27 cellular contexts compared by ENCODE assay signal in genomic region chr2:8168876-8169275, GRCh38.
DNase-seq lines count a peak whose midpoint lies in the region; ATAC-seq, FAIRE-seq and TF ChIP-seq lines count a peak whose summit lies in the region.
"Had no signal": no experiment of that assay in that cellular context is flagged by ENCODE, and none has a peak within 500 bp of the region (broad histone marks: within the 10 kb centered on the region; RNA-seq: fewer than 3 reads in every experiment).

No MANE protein-coding gene starts in this region.

- no peak overlapping the region for H3K27ac Mint-ChIP-seq in astrocyte (ENCODE audit: unreplicated experiment)
- peak overlapping the region; percentile 78 to 85 for H3K27ac Mint-ChIP-seq in natural killer cell
- H3K27ac Mint-ChIP-seq in stimulated activated memory B cell treated with anti-CD40 and anti-IgM and Interleukin-4, amounts not matched to agents 10 μg/mL and 1 μg/mL and 100 μg/mL, for 72 hours = no peak overlapping the region
- H3K27ac Mint-ChIP-seq: activated naive CD4-positive, alpha-beta T cell treated with anti-CD3 and anti-CD28 coated beads, Interleukin-2, amount 10 ng/mL, durations not matched to agents 7 days and 5 days; dendritic cell treated with granulocyte-macrophage colony-stimulating factor and Interleukin-4, amounts not matched to agents 40 ng/mL and 50 ng/mL, for 4 days had no signal

- H3K27me3 Mint-ChIP-seq in astrocyte (ENCODE audit: low read depth, unreplicated experiment) (peaks cover 8% of the 10 kb centered on the region), natural killer cell (ENCODE audit: low read depth in 2 of 2) (no peaks in the 10 kb centered on the region)
- peaks cover 17% of the 10 kb centered on the region for H3K27me3 Mint-ChIP-seq in stimulated activated memory B cell treated with anti-CD40 and anti-IgM and Interleukin-4, amounts not matched to agents 10 μg/mL and 1 μg/mL and 100 μg/mL, for 72 hours
- H3K27me3 Mint-ChIP-seq: dendritic cell treated with granulocyte-macrophage colony-stimulating factor and Interleukin-4, amounts not matched to agents 40 ng/mL and 50 ng/mL, for 4 days had no signal

- H3K4me3 Mint-ChIP-seq in astrocyte (ENCODE audit: unreplicated experiment) (no peak overlapping the region), natural killer cell (peak overlapping the region; percentile 64)
- H3K4me3 Mint-ChIP-seq in stimulated activated memory B cell treated with anti-CD40 and anti-IgM and Interleukin-4, amounts not matched to agents 10 μg/mL and 1 μg/mL and 100 μg/mL, for 72 hours = no peak overlapping the region
- H3K4me3 Mint-ChIP-seq: activated naive CD4-positive, alpha-beta T cell treated with anti-CD3 and anti-CD28 coated beads, Interleukin-2, amount 10 ng/mL, durations not matched to agents 7 days and 5 days; dendritic cell treated with granulocyte-macrophage colony-stimulating factor and Interleukin-4, amounts not matched to agents 40 ng/mL and 50 ng/mL, for 4 days had no signal

- TF ChIP-seq RAD21 in HepG2 (CRISPR knock-in tag; IDR thresholded peaks at IDR 0.05) = no peak

- H4K20me1 ChIP-seq in HepG2 (ENCODE audit: insufficient read depth, low read length) (no peaks in the 10 kb centered on the region), astrocyte (ENCODE audit: insufficient read depth, low read length) (no peaks in the 10 kb centered on the region)

- intact Hi-C loops in HepG2 (cut with micrococcal nuclease; ENCODE audit: unreplicated experiment) (no loop called here), right lobe of liver (cut with DNase I) (no loop called here), natural killer cell (cut with micrococcal nuclease) (loop anchor here (5.0 kb wide), 1 partner anchor 513 kb away; the partner anchor contains the start of gene ID2), colonic mucosa (cut with DNase I) (no loop called here), spleen (cut with DNase I; ENCODE audit: low total_unique reads) (no loop called here)

- no peaks in the 10 kb centered on the region for H3K79me2 ChIP-seq in HepG2 (ENCODE audit: insufficient read depth, low read length)
- H3K79me2 ChIP-seq in astrocyte (ENCODE audit: insufficient read depth, low read length) = no peaks in the 10 kb centered on the region

- CTCF ChIA-PET in HepG2 (lab: Yijun Ruan, JAX; ENCODE audit: low intra/inter-chr PET ratio, low total read pairs) = no interaction called here

- no peak for TF ChIP-seq CTCF in HepG2 (CRISPR knock-in tag; IDR thresholded peaks at IDR 0.05)
- TF ChIP-seq CTCF in right lobe of liver (IDR thresholded peaks at IDR 0.05) = no peak
- TF ChIP-seq CTCF in astrocyte (IDR thresholded peaks at IDR 0.05; ENCODE audit: insufficient read depth, low read depth, low read length) = no peak
- TF ChIP-seq CTCF in natural killer cell (IDR thresholded peaks at IDR 0.05) = no peak
- no peak for TF ChIP-seq CTCF in colonic mucosa (IDR thresholded peaks at IDR 0.05)
- TF ChIP-seq CTCF in spleen (IDR thresholded peaks at IDR 0.05 in 8 of 11, conservative IDR thresholded peaks at IDR 0.05 in 3 of 11) = no peak

- POLR2A ChIA-PET in HepG2 (lab: Yijun Ruan, JAX) = no interaction called here

- no TSS peak for BruUV-seq in HepG2 (replicated peaks; lab: Mats Ljungman, UMichigan)

- H3K36me3 ChIP-seq in HepG2 (replicated peaks in 1 of 2; ENCODE audit: control insufficient read depth in 1 of 2, insufficient read depth in 2 of 2, low read length in 2 of 2) = no peaks in the 10 kb centered on the region
- H3K36me3 ChIP-seq in right lobe of liver = no peaks in the 10 kb centered on the region
- H3K36me3 ChIP-seq in astrocyte (ENCODE audit: insufficient read depth, low read length) = no peaks in the 10 kb centered on the region
- H3K36me3 ChIP-seq in colonic mucosa = no peaks in the 10 kb centered on the region
- H3K36me3 ChIP-seq in spleen = no peaks in the 10 kb centered on the region
- H3K36me3 ChIP-seq: cardiac muscle cell, prostate gland had no signal

- H3K9ac ChIP-seq in HepG2 (ENCODE audit: insufficient read depth, low read depth, low read length) = no peak overlapping the region
- peak overlapping the region; percentile 16 for H3K9ac ChIP-seq in astrocyte (ENCODE audit: low read length)
- no peak overlapping the region for H3K9ac ChIP-seq in colonic mucosa (ENCODE audit: low read depth in 2 of 2, low read length in 2 of 2)

- ATAC-seq in HepG2 = peak; percentile 30; the same call in 2 of the 3 replicates
- no peak for ATAC-seq in right lobe of liver
- peak; percentile 35 to 59 (median 40) for ATAC-seq in natural killer cell
- no peak for ATAC-seq in HG02623 (IDR thresholded peaks at IDR 0.05; ENCODE audit: unreplicated experiment)
- ATAC-seq in stimulated activated memory B cell treated with anti-CD40 and anti-IgM and Interleukin-4, amounts not matched to agents 10 μg/mL and 1 μg/mL and 100 μg/mL, for 72 hours = no peak
- ATAC-seq: HCT116 had no signal

- H3K27me3 ChIP-seq in HepG2 (ENCODE audit: control insufficient read depth in 1 of 2, insufficient read depth in 2 of 2, low read length in 2 of 2) (peaks cover 0 to 5% of the 10 kb centered on the region in 2 experiments; a peak in 1 of 5 replicates), right lobe of liver (no peaks in the 10 kb centered on the region), astrocyte (ENCODE audit: insufficient read depth, low read length) (no peaks in the 10 kb centered on the region), colonic mucosa (no peaks in the 10 kb centered on the region), spleen (replicated peaks in 1 of 7) (no peaks in the 10 kb centered on the region)
- H3K27me3 ChIP-seq: cardiac muscle cell had no signal

- H3K9me3 ChIP-seq in HepG2 (ENCODE audit: low read length) (no peaks in the 10 kb centered on the region), right lobe of liver (no peaks in the 10 kb centered on the region), astrocyte (ENCODE audit: insufficient read depth, low read depth, low read length) (no peaks in the 10 kb centered on the region), colonic mucosa (no peaks in the 10 kb centered on the region), spleen (no peaks in the 10 kb centered on the region)
- H3K9me3 ChIP-seq: prostate gland had no signal

- H3K4me3 ChIP-seq in HepG2 (replicated peaks in 1 of 3; ENCODE audit: insufficient read depth in 1 of 3, low read depth in 2 of 3, low read length in 3 of 3) (no peak overlapping the region), right lobe of liver (no peak overlapping the region), astrocyte (ENCODE audit: insufficient read depth, low read depth, low read length) (no peak overlapping the region), colonic mucosa (no peak overlapping the region), spleen (no peak overlapping the region)
- H3K4me3 ChIP-seq: cardiac muscle cell, prostate gland had no signal

- H3K4me2 ChIP-seq in HepG2 (ENCODE audit: low read depth, low read length) (no peak overlapping the region), astrocyte (ENCODE audit: low read length) (peak overlapping the region; percentile 28)

- FAIRE-seq in HepG2 (lab: Jason Lieb, UNC) = no peak
- peak; percentile 54 for FAIRE-seq in astrocyte (lab: Jason Lieb, UNC)
- FAIRE-seq: endometrium had no signal

- H3K4me1 Mint-ChIP-seq in astrocyte (ENCODE audit: low read depth, unreplicated experiment) = peaks cover 1% of the 10 kb centered on the region
- peaks cover 44 to 45% of the 10 kb centered on the region in 2 donors for H3K4me1 Mint-ChIP-seq in natural killer cell
- H3K4me1 Mint-ChIP-seq in stimulated activated memory B cell treated with anti-CD40 and anti-IgM and Interleukin-4, amounts not matched to agents 10 μg/mL and 1 μg/mL and 100 μg/mL, for 72 hours = no peaks in the 10 kb centered on the region
- H3K4me1 Mint-ChIP-seq: activated naive CD4-positive, alpha-beta T cell treated with anti-CD3 and anti-CD28 coated beads, Interleukin-2, amount 10 ng/mL, durations not matched to agents 7 days and 5 days had no signal

- H3K4me1 ChIP-seq in HepG2 (ENCODE audit: insufficient read depth, low read length) = peaks cover 43% of the 10 kb centered on the region
- no peaks in the 10 kb centered on the region for H3K4me1 ChIP-seq in right lobe of liver
- H3K4me1 ChIP-seq in astrocyte (ENCODE audit: insufficient read depth, low read length) = peaks cover 31% of the 10 kb centered on the region
- no peaks in the 10 kb centered on the region for H3K4me1 ChIP-seq in colonic mucosa
- H3K4me1 ChIP-seq in spleen = peaks cover 0 to 16% (median 4%) of the 10 kb centered on the region in 6 donors
- H3K4me1 ChIP-seq: prostate gland had no signal

- TF ChIP-seq POLR2A in HepG2 (IDR thresholded peaks at IDR 0.05; ENCODE audit: insufficient read depth in 1 of 2, low read depth in 2 of 2, low read length in 2 of 2) = no peak
- no peak for TF ChIP-seq POLR2A in right lobe of liver (IDR thresholded peaks at IDR 0.05)
- TF ChIP-seq POLR2A in spleen (IDR thresholded peaks at IDR 0.05) = no peak

- TF ChIP-seq EP300 in HepG2 (IDR thresholded peaks at IDR 0.05; ENCODE audit: low read depth in 2 of 2, low read length in 2 of 2) = no peak
- TF ChIP-seq EP300 in HepG2 (CRISPR knock-in tag; IDR thresholded peaks at IDR 0.05; ENCODE audit: borderline replicate concordance) = no peak

- DNase-seq in HepG2 (ENCODE audit: low spot score) = no peak
- no peak for DNase-seq in right lobe of liver
- no peak for DNase-seq in astrocyte (ENCODE audit: low read depth)
- no peak for DNase-seq in natural killer cell
- no peak for DNase-seq in colonic mucosa
- DNase-seq in spleen = no peak
- DNase-seq: activated CD4-positive, alpha-beta T cell treated with anti-CD3 and anti-CD28 coated beads for 1 hour; activated naive CD4-positive, alpha-beta T cell treated with anti-CD3 and anti-CD28 coated beads, Interleukin-2, amount 10 ng/mL, durations not matched to agents 7 days and 5 days; amygdala; C1 segment of cervical spinal cord; COR-L47; DMS53; GF-D8; hippocampal formation; mesenchymal stem cell; NCI-H146; NCI-H2171; NCI-H510A; trophoblast cell had no signal

- H2AFZ ChIP-seq in HepG2 (ENCODE audit: low read length) (no peak overlapping the region), astrocyte (ENCODE audit: low read depth, low read length) (no peak overlapping the region)

- no peaks in the 10 kb centered on the region for H3K9me3 Mint-ChIP-seq in astrocyte (ENCODE audit: unreplicated experiment)
- no peaks in the 10 kb centered on the region for H3K9me3 Mint-ChIP-seq in natural killer cell
- peaks cover 2% of the 10 kb centered on the region for H3K9me3 Mint-ChIP-seq in stimulated activated memory B cell treated with anti-CD40 and anti-IgM and Interleukin-4, amounts not matched to agents 10 μg/mL and 1 μg/mL and 100 μg/mL, for 72 hours
- H3K9me3 Mint-ChIP-seq: activated naive CD4-positive, alpha-beta T cell treated with anti-CD3 and anti-CD28 coated beads, Interleukin-2, amount 10 ng/mL, durations not matched to agents 7 days and 5 days; dendritic cell treated with granulocyte-macrophage colony-stimulating factor and Interleukin-4, amounts not matched to agents 40 ng/mL and 50 ng/mL, for 4 days had no signal

- WGBS in HepG2 (ENCODE audit: low lambda C conversion rate) = 36% methylated on average over 2 of the region's 2 CpGs
- WGBS in right lobe of liver (ENCODE audit: insufficient coverage, low coverage, low lambda C conversion rate, missing lambda C conversion rate) = 100% methylated on average over 1 of the region's 2 CpGs
- WGBS in spleen, 5 donors = 86 to 91% (median 90%) methylated on average over 2 of the region's 2 CpGs

- H3K36me3 Mint-ChIP-seq in astrocyte (ENCODE audit: low read depth, unreplicated experiment) (no peaks in the 10 kb centered on the region), natural killer cell (peaks cover 7% of the 10 kb centered on the region)
- no peaks in the 10 kb centered on the region for H3K36me3 Mint-ChIP-seq in stimulated activated memory B cell treated with anti-CD40 and anti-IgM and Interleukin-4, amounts not matched to agents 10 μg/mL and 1 μg/mL and 100 μg/mL, for 72 hours
- H3K36me3 Mint-ChIP-seq: activated naive CD4-positive, alpha-beta T cell treated with anti-CD3 and anti-CD28 coated beads, Interleukin-2, amount 10 ng/mL, durations not matched to agents 7 days and 5 days had no signal

- no peak overlapping the region for H3K27ac ChIP-seq in HepG2 (ENCODE audit: extremely low read length, insufficient read depth, low read length)
- H3K27ac ChIP-seq in right lobe of liver = no peak overlapping the region
- H3K27ac ChIP-seq in astrocyte (ENCODE audit: low read depth, low read length) = peak overlapping the region; percentile 47
- no peak overlapping the region for H3K27ac ChIP-seq in colonic mucosa
- no peak overlapping the region for H3K27ac ChIP-seq in spleen
- H3K27ac ChIP-seq: cardiac muscle cell, prostate gland, RWPE1 had no signal

- in situ Hi-C loops in HepG2 (cut with HindIII; ENCODE audit: extremely low pct_ligation_motif_present, low pct_unique_long_range_greater_than_20kb) = no loop called here

Comparison
In these comparisons a context has a peak if more than half of its experiments do, and no peak if none do; other contexts are left out.
1. ATAC-seq: peak in HepG2 (single experiment) and natural killer cell (3 of 3); none in right lobe of liver (0 of 4), HG02623 (single experiment) and stimulated activated memory B cell treated with anti-CD40 and anti-IgM and Interleukin-4, amounts not matched to agents 10 μg/mL and 1 μg/mL and 100 μg/mL, for 72 hours (single experiment).
2. H3K27ac Mint-ChIP-seq: peak in natural killer cell (2 of 2); none in astrocyte (single experiment) and stimulated activated memory B cell treated with anti-CD40 and anti-IgM and Interleukin-4, amounts not matched to agents 10 μg/mL and 1 μg/mL and 100 μg/mL, for 72 hours (single experiment).